8 cellular contexts compared by ENCODE assay signal in the genomic region with DNA sequence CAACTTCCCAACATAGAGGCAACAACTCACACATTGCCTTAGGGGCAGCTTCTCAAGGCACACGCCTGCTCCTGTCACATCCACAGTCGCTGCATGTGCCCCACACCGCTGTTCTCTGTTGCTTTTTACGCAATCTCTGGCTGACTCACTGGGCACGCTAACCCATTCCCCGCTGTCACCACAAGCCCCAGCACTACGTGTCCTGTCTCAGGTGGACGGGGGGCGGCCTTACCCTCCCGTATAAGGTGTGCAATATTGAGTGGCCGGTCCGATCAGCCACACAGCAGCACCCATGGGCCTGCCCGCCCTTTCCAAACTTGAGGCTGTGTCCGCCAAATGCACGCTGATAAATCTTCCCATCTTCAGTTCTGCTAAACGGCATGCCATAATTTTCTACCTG.
DNase-seq lines count a peak whose midpoint lies in the region; ATAC-seq, FAIRE-seq and TF ChIP-seq lines count a peak whose summit lies in the region.
"Not testable (repeated sequence)": the region's sequence is repeated elsewhere in the genome, so short reads cannot be mapped to it uniquely, and the experiment has no call there.

No MANE protein-coding gene starts in this region.

- not testable (repeated sequence) for H3K27me3 Mint-ChIP-seq in T-helper 17 cell; activated T-cell treated with anti-CD3 and anti-CD28 coated beads, Interleukin-2, amount 50 U/mL, for 72 hours (ENCODE audit: low read depth); osteocyte (ENCODE audit: unreplicated experiment); stimulated activated naive B cell treated with anti-CD40 and anti-IgM and Interleukin-4, amounts not matched to agents 10 μg/mL and 1 μg/mL and 100 μg/mL, for 72 hours

- TF ChIP-seq CTCF in Loucy (conservative IDR thresholded peaks at IDR 0.05; ENCODE audit: low read length); bronchial epithelial cell (IDR thresholded peaks at IDR 0.05; ENCODE audit: insufficient read depth, low read length, severe bottlenecking); right lobe of liver (IDR thresholded peaks at IDR 0.05); osteocyte (IDR thresholded peaks at IDR 0.05): not testable (repeated sequence)

- H3K27ac ChIP-seq in right lobe of liver: not testable (repeated sequence)

- H3K4me3 Mint-ChIP-seq in T-helper 17 cell: peak overlapping the region; percentile 39
- H3K4me3 Mint-ChIP-seq in activated T-cell treated with anti-CD3 and anti-CD28 coated beads, Interleukin-2, amount 50 U/mL, for 72 hours; osteocyte (ENCODE audit: unreplicated experiment); stimulated activated naive B cell treated with anti-CD40 and anti-IgM and Interleukin-4, amounts not matched to agents 10 μg/mL and 1 μg/mL and 100 μg/mL, for 72 hours: not testable (repeated sequence)

- intact Hi-C loops in Right ventricle myocardium superior (cut with DNase I); right lobe of liver (cut with DNase I): not testable (repeated sequence)

- H3K9me3 Mint-ChIP-seq in activated T-cell treated with anti-CD3 and anti-CD28 coated beads, Interleukin-2, amount 50 U/mL, for 72 hours; osteocyte (ENCODE audit: unreplicated experiment); stimulated activated naive B cell treated with anti-CD40 and anti-IgM and Interleukin-4, amounts not matched to agents 10 μg/mL and 1 μg/mL and 100 μg/mL, for 72 hours: not testable (repeated sequence)

- DNase-seq in T-helper 17 cell; activated T-cell treated with anti-CD3 and anti-CD28 coated beads, Interleukin-2, amount 50 U/mL, for 72 hours; Right ventricle myocardium superior; stimulated activated naive B cell treated with anti-CD40 and anti-IgM and Interleukin-4, amounts not matched to agents 10 μg/mL and 1 μg/mL and 100 μg/mL, for 72 hours: not testable (repeated sequence)
- DNase-seq in bronchial epithelial cell (ENCODE audit: low read depth): peak; percentile 36
- DNase-seq in right lobe of liver: peak in 1 of 3 donors; percentile 53
- peak; percentile 76 for DNase-seq in osteocyte (ENCODE audit: extremely low spot score, unreplicated experiment)

- peak overlapping the region; percentile 68 for H3K9ac ChIP-seq in Loucy (ENCODE audit: low read depth, low read length, poor library complexity, severe bottlenecking)

- not testable (repeated sequence) for H3K9me2 ChIP-seq in Loucy (replicated peaks; ENCODE audit: low read depth, low read length)

- not testable (repeated sequence) for H3F3A ChIP-seq in Loucy (ENCODE audit: low read depth)

- FAIRE-seq in bronchial epithelial cell (lab: Jason Lieb, UNC): not testable (repeated sequence)

- H3K4me1 ChIP-seq in Loucy (ENCODE audit: insufficient read depth, low read length, poor library complexity, severe bottlenecking); right lobe of liver: not testable (repeated sequence)

- H3K36me3 Mint-ChIP-seq in T-helper 17 cell (ENCODE audit: low read depth); osteocyte (ENCODE audit: unreplicated experiment): not testable (repeated sequence)
- H3K36me3 Mint-ChIP-seq in activated T-cell treated with anti-CD3 and anti-CD28 coated beads, Interleukin-2, amount 50 U/mL, for 72 hours (ENCODE audit: insufficient read depth in 2 of 2): peaks cover 8 to 14% of the 10 kb centered on the region in 2 donors
- peaks cover 7 to 18% of the 10 kb centered on the region in 2 donors for H3K36me3 Mint-ChIP-seq in stimulated activated naive B cell treated with anti-CD40 and anti-IgM and Interleukin-4, amounts not matched to agents 10 μg/mL and 1 μg/mL and 100 μg/mL, for 72 hours

- H2AFZ ChIP-seq in Loucy (ENCODE audit: low read length): not testable (repeated sequence)

- not testable (repeated sequence) for H3K9me3 ChIP-seq in Loucy (ENCODE audit: insufficient read depth, low read depth, low read length); T-helper 17 cell (ENCODE audit: control insufficient read depth, low read length, poor library complexity, severe bottlenecking); right lobe of liver

- H3K27me3 ChIP-seq in Loucy (ENCODE audit: insufficient read depth, low read length, poor library complexity, severe bottlenecking); bronchial epithelial cell (ENCODE audit: control insufficient read depth, insufficient read depth, low read length); right lobe of liver: not testable (repeated sequence)

- H3K36me3 ChIP-seq in Loucy (ENCODE audit: insufficient read depth, low read length) (peaks cover 23% of the 10 kb centered on the region), right lobe of liver (peaks cover 0 to 36% (median 8%) of the 10 kb centered on the region in 4 donors)
- H3K36me3 ChIP-seq in bronchial epithelial cell (ENCODE audit: control insufficient read depth, insufficient read depth, low read length): not testable (repeated sequence)

- WGBS in right lobe of liver (ENCODE audit: insufficient coverage, low coverage, low lambda C conversion rate, missing lambda C conversion rate): no CpG with 5 or more reads among the region's 16 CpGs

- H3K27ac Mint-ChIP-seq in T-helper 17 cell; osteocyte (ENCODE audit: unreplicated experiment): not testable (repeated sequence)
- peak overlapping the region; percentile 46 for H3K27ac Mint-ChIP-seq in activated T-cell treated with anti-CD3 and anti-CD28 coated beads, Interleukin-2, amount 50 U/mL, for 72 hours
- H3K27ac Mint-ChIP-seq in stimulated activated naive B cell treated with anti-CD40 and anti-IgM and Interleukin-4, amounts not matched to agents 10 μg/mL and 1 μg/mL and 100 μg/mL, for 72 hours: peak overlapping the region; percentile 37

- H3K4me1 Mint-ChIP-seq in T-helper 17 cell; activated T-cell treated with anti-CD3 and anti-CD28 coated beads, Interleukin-2, amount 50 U/mL, for 72 hours (ENCODE audit: low read depth); osteocyte (ENCODE audit: unreplicated experiment); stimulated activated naive B cell treated with anti-CD40 and anti-IgM and Interleukin-4, amounts not matched to agents 10 μg/mL and 1 μg/mL and 100 μg/mL, for 72 hours: not testable (repeated sequence)

- peaks cover 33% of the 10 kb centered on the region for H3K79me2 ChIP-seq in Loucy (ENCODE audit: insufficient read depth, low read length)

- ATAC-seq in T-helper 17 cell; activated T-cell treated with anti-CD3 and anti-CD28 coated beads, Interleukin-2, amount 50 U/mL, for 72 hours (replicated peaks in 1 of 2); stimulated activated naive B cell treated with anti-CD40 and anti-IgM and Interleukin-4, amounts not matched to agents 10 μg/mL and 1 μg/mL and 100 μg/mL, for 72 hours (replicated peaks): not testable (repeated sequence)
- peak; percentile 9 for ATAC-seq in Right ventricle myocardium superior (ENCODE audit: poor library complexity)
- ATAC-seq in right lobe of liver: peak; percentile 20 to 69 (median 40)

- H4K20me1 ChIP-seq in Loucy (ENCODE audit: insufficient read depth, low read length, poor library complexity, severe bottlenecking): not testable (repeated sequence)

- H3K4me2 ChIP-seq in Loucy (ENCODE audit: low read depth, low read length, poor library complexity, severe bottlenecking): not testable (repeated sequence)

- H3K4me3 ChIP-seq in Loucy (ENCODE audit: low read length, poor library complexity, severe bottlenecking): peak overlapping the region; percentile 54
- not testable (repeated sequence) for H3K4me3 ChIP-seq in bronchial epithelial cell (ENCODE audit: low read depth, low read length); right lobe of liver

- not testable (repeated sequence) for TF ChIP-seq POLR2A in right lobe of liver (IDR thresholded peaks at IDR 0.05)
